In the genomic region with DNA sequence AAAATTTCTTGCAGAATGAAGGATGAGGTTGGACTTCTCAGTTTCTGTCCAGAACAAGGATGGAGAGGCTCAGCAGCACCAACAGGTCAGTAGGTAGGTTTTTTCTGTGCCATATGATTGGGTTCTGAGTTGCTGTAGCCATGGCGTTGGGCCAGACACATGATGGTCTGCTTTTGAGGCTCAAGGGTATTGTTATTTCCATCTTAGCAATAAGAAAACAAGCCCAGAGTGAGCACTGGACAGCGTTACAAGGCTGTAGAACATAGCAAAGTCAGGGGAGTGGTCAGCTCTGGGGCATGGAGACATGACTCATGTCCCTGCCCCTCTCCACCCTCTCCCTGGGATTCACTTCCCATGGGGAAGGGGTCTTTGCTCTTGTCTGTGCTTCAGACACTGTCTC, we compare ENCODE assay signal across 1 cellular context.
TF ChIP-seq lines count a peak whose summit lies in the region.

No MANE protein-coding gene starts in this region.

TF ChIP-seq in IMR-90, 13 proteins besides CTCF, POLR2A, EP300 and RAD21 (continued from another document):
- TF ChIP-seq CHD1 (IDR thresholded peaks at IDR 0.05; ENCODE audit: low read depth, low read length) (no peak), SMC3 (IDR thresholded peaks at IDR 0.05; ENCODE audit: low read depth, low read length) (no peak), NFE2L2 (IDR thresholded peaks at IDR 0.05; ENCODE audit: low read depth, low read length) (no peak), RFX5 (IDR thresholded peaks at IDR 0.05; ENCODE audit: low read depth, low read length) (no peak), MAFK (IDR thresholded peaks at IDR 0.05; ENCODE audit: low read depth, low read length) (no peak), FOS (IDR thresholded peaks at IDR 0.05; ENCODE audit: low read depth, low read length) (no peak), MXI1 (IDR thresholded peaks at IDR 0.05; ENCODE audit: borderline replicate concordance, low read depth, low read length) (no peak), CEBPB (IDR thresholded peaks at IDR 0.05; ENCODE audit: low read depth, low read length) (no peak)
- TF ChIP-seq, protein P1, sequence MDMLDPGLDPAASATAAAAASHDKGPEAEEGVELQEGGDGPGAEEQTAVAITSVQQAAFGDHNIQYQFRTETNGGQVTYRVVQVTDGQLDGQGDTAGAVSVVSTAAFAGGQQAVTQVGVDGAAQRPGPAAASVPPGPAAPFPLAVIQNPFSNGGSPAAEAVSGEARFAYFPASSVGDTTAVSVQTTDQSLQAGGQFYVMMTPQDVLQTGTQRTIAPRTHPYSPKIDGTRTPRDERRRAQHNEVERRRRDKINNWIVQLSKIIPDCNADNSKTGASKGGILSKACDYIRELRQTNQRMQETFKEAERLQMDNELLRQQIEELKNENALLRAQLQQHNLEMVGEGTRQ (IDR thresholded peaks at IDR 0.05; ENCODE audit: low read depth, low read length): no peak
